7 cellular contexts compared by ENCODE assay signal in the genomic region with DNA sequence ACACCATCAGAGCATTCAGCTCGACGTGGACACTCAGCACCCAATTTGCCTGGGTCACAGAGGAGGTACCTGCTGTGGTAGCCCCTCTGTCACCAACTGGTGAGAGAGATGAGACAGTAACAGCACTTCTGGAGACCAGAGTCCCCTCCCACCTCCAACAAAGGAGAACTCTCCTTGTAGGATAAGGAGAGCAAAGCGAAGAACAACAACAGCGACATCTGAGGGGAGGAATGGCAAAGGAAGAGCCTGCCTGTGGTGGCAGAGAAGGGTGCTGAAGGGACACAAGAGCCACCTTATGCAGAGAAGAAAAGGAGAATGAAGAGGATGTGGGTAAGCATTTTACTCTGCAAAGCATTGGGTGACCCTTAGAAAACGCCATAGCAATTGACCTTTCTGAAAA.
"Had no signal": no experiment of that assay in that cellular context is flagged by ENCODE, and none has a peak within 500 bp of the region (broad histone marks: within the 10 kb centered on the region; RNA-seq: fewer than 3 reads in every experiment).

No MANE protein-coding gene starts in this region.

- ATAC-seq: HepG2 had no signal

- H3K27ac ChIP-seq: HL-60 had no signal

- DNase-seq: GOT3, H7, HCEC 1CT, KBM-7 had no signal

- H3K9me3 Mint-ChIP-seq: IgD-negative memory B cell had no signal

- H3K27me3 Mint-ChIP-seq: IgD-negative memory B cell had no signal

- H3K4me3 Mint-ChIP-seq: IgD-negative memory B cell had no signal
